Comparison of ENCODE assay signal across 8 cellular contexts in genomic region chr7:135147899-135148721, GRCh38. TPM values are rescaled to one million over a fixed set of nuclear protein-coding genes. Genes with fewer than 3 reads are reported as not detected.
DNase-seq lines count a peak whose midpoint lies in the region; ATAC-seq, FAIRE-seq and TF ChIP-seq lines count a peak whose summit lies in the region.

TSS of gene TMEM140 (plus strand) at chr7:135148072. CDS start at chr7:135164442, 16,370 bp downstream.

- intact Hi-C loops in activated CD4-positive, alpha-beta T cell treated with anti-CD3 and anti-CD28 coated beads, Interleukin-2, amount 10 ng/mL, durations not matched to agents 24 days and 14 days (cut with micrococcal nuclease), result loop anchor here (1.0 to 10.0 kb wide), 8 partner anchors 12 to 833 kb away; partner anchors contain the start of genes AGBL3, BPGM, CYREN and SLC35B4
- intact Hi-C loops in endothelial cell of umbilical vein (cut with micrococcal nuclease), result loop anchor here (2.0 kb wide), 2 partner anchors 13 to 23 kb away; partner anchors contain the start of gene CYREN
- intact Hi-C loops in naive thymus-derived CD4-positive, alpha-beta T cell (cut with micrococcal nuclease), result loop anchor here (1.0 to 5.0 kb wide), 12 partner anchors 11 to 831 kb away; partner anchors contain the start of genes AGBL3 (in 2 of the 2), AKR1B1 (in 2 of the 2), BPGM (in 2 of the 2) and CYREN (in 2 of the 2)

- H3K4me2 ChIP-seq in endothelial cell of umbilical vein (ENCODE audit: insufficient read depth, low read length), result peak within 1 kb of the TSS; percentile 79

- H3K4me3 ChIP-seq in endothelial cell of umbilical vein (replicated peaks in 1 of 3; ENCODE audit: insufficient read depth in 1 of 3, low read depth in 1 of 3, low read length in 3 of 3), result peak within 1 kb of the TSS; percentile 18 to 57 (median 46)
- H3K4me3 ChIP-seq in naive thymus-derived CD4-positive, alpha-beta T cell (ENCODE audit: low read length), result peak within 1 kb of the TSS; percentile 71

- H2AFZ ChIP-seq in endothelial cell of umbilical vein (ENCODE audit: low read depth, low read length), result peak within 1 kb of the TSS; percentile 63

- H3K9ac ChIP-seq in endothelial cell of umbilical vein (replicated peaks; ENCODE audit: extremely low read depth, insufficient read depth, low read length), result peak within 1 kb of the TSS; percentile 67

- H3K79me2 ChIP-seq in endothelial cell of umbilical vein (ENCODE audit: control insufficient read depth, insufficient read depth, low read length), result no peaks in the 10 kb centered on the region

- H4K20me1 ChIP-seq in endothelial cell of umbilical vein (replicated peaks; ENCODE audit: control insufficient read depth, extremely low read depth, insufficient read depth, low read length), result no peaks in the 10 kb centered on the region

- no peaks in the 10 kb centered on the region for H3K27me3 Mint-ChIP-seq in activated CD4-positive, alpha-beta T cell treated with anti-CD3 and anti-CD28 coated beads, Interleukin-2, amount 10 ng/mL, durations not matched to agents 24 days and 14 days
- no peaks in the 10 kb centered on the region for H3K27me3 Mint-ChIP-seq in naive thymus-derived CD4-positive, alpha-beta T cell

- BruUV-seq in endothelial cell of umbilical vein (replicated peaks; lab: Mats Ljungman, UMichigan), result TSS peak; percentile 62

- POLR2A ChIA-PET in endothelial cell of umbilical vein (lab: Charles Lee), result interaction anchor here (0.6 to 1.5 kb wide), 3 partner anchors 13 to 44 kb away, joined by 3 to 7 read pairs (median 5); partner anchors contain the start of gene CYREN
- POLR2A ChIA-PET in naive thymus-derived CD4-positive, alpha-beta T cell (lab: Charles Lee), result interaction anchor here (0.6 to 8.4 kb wide), 19 partner anchors 10 to 831 kb away, joined by 3 to 183 read pairs (median 3); partner anchors contain the start of genes AGBL3, BPGM, CYREN and SLC35B4

- dilution Hi-C loops in endothelial cell of umbilical vein (cut with MboI; ENCODE audit: extremely low pct_ligation_motif_present, low sequenced_read_pairs), result no loop called here

- H3K9me3 ChIP-seq in endothelial cell of umbilical vein (replicated peaks; ENCODE audit: control insufficient read depth, insufficient read depth, low read length), result no peaks in the 10 kb centered on the region
- H3K9me3 ChIP-seq in naive thymus-derived CD4-positive, alpha-beta T cell (ENCODE audit: control insufficient read depth in 2 of 3, low read length in 3 of 3), result no peaks in the 10 kb centered on the region

- H3K4me1 Mint-ChIP-seq in activated CD4-positive, alpha-beta T cell treated with anti-CD3 and anti-CD28 coated beads, Interleukin-2, amount 10 ng/mL, durations not matched to agents 24 days and 14 days, result peaks cover 54% of the 10 kb centered on the region
- peaks cover 41 to 74% (median 70%) of the 10 kb centered on the region in 7 donors for H3K4me1 Mint-ChIP-seq in naive thymus-derived CD4-positive, alpha-beta T cell

- peak; percentile 59 for DNase-seq in DMS53 treated with DMSO at 0.1 percent for 48 hours (lab: John Stamatoyannopoulos, UW; ENCODE audit: unreplicated experiment)
- peak; percentile 84 for DNase-seq in HT-29 (ENCODE audit: low spot score)
- peak; percentile 92 for DNase-seq in activated CD4-positive, alpha-beta T cell treated with anti-CD3 and anti-CD28 coated beads, Interleukin-2, amount 10 ng/mL, durations not matched to agents 24 days and 14 days
- DNase-seq in endothelial cell of umbilical vein (ENCODE audit: low read depth, low spot score), result peak; percentile 92
- DNase-seq in naive thymus-derived CD4-positive, alpha-beta T cell, result peak in 8 of 9 donors; percentile 56 to 88 (median 80)
- DNase-seq in epidermal melanocyte (ENCODE audit: insufficient read length, low spot score), result no peak
- DNase-seq in NCI-H524 (lab: John Stamatoyannopoulos, UW), result no peak

- H3K27me3 ChIP-seq in endothelial cell of umbilical vein (ENCODE audit: control insufficient read depth in 2 of 2, insufficient read depth in 2 of 2, low read length in 2 of 2), result no peaks in the 10 kb centered on the region
- H3K27me3 ChIP-seq in naive thymus-derived CD4-positive, alpha-beta T cell (ENCODE audit: control insufficient read depth in 2 of 2, insufficient read depth in 2 of 2, low read length in 2 of 2), result no peaks in the 10 kb centered on the region

- peaks cover 52% of the 10 kb centered on the region for H3K4me1 ChIP-seq in endothelial cell of umbilical vein (ENCODE audit: control insufficient read depth, extremely low read depth, insufficient read depth, low read length)
- H3K4me1 ChIP-seq in naive thymus-derived CD4-positive, alpha-beta T cell (ENCODE audit: control insufficient read depth in 2 of 2, insufficient read depth in 2 of 2, low read length in 2 of 2), result peaks cover 31 to 38% of the 10 kb centered on the region in 2 donors

- no peaks in the 10 kb centered on the region for H3K9me1 ChIP-seq in endothelial cell of umbilical vein (replicated peaks; ENCODE audit: control insufficient read depth, extremely low read depth, insufficient read depth, low read length)

- H3K9me3 Mint-ChIP-seq in activated CD4-positive, alpha-beta T cell treated with anti-CD3 and anti-CD28 coated beads, Interleukin-2, amount 10 ng/mL, durations not matched to agents 24 days and 14 days, result peaks cover 6% of the 10 kb centered on the region
- H3K9me3 Mint-ChIP-seq in naive thymus-derived CD4-positive, alpha-beta T cell, result peaks cover 0 to 7% (median 4%) of the 10 kb centered on the region in 11 donors

- FAIRE-seq in endothelial cell of umbilical vein (lab: Jason Lieb, UNC), result peak; percentile 82

- H3K27ac Mint-ChIP-seq in activated CD4-positive, alpha-beta T cell treated with anti-CD3 and anti-CD28 coated beads, Interleukin-2, amount 10 ng/mL, durations not matched to agents 24 days and 14 days, result peak within 1 kb of the TSS; percentile 95
- peak within 1 kb of the TSS; percentile 93 to 99 (median 97) for H3K27ac Mint-ChIP-seq in naive thymus-derived CD4-positive, alpha-beta T cell

- H3K36me3 Mint-ChIP-seq in activated CD4-positive, alpha-beta T cell treated with anti-CD3 and anti-CD28 coated beads, Interleukin-2, amount 10 ng/mL, durations not matched to agents 24 days and 14 days (ENCODE audit: low read depth), result peaks cover 23% of the 10 kb centered on the region
- H3K36me3 Mint-ChIP-seq in naive thymus-derived CD4-positive, alpha-beta T cell, result peaks cover 5 to 45% (median 23%) of the 10 kb centered on the region in 5 donors

- peak; percentile 68 for ATAC-seq in GM21381 (IDR thresholded peaks at IDR 0.05; ENCODE audit: unreplicated experiment)
- ATAC-seq in naive thymus-derived CD4-positive, alpha-beta T cell, result peak; percentile 84

- no peak for TF ChIP-seq POLR2A in endothelial cell of umbilical vein (IDR thresholded peaks at IDR 0.05; ENCODE audit: low read depth, low read length)

- TF ChIP-seq CTCF in endothelial cell of umbilical vein (IDR thresholded peaks at IDR 0.05; ENCODE audit: extremely low read depth in 1 of 2, insufficient read depth in 1 of 2, low read depth in 1 of 2, low read length in 2 of 2), result no peak

- H3K36me3 ChIP-seq in endothelial cell of umbilical vein (ENCODE audit: control insufficient read depth in 2 of 2, extremely low read depth in 1 of 2, insufficient read depth in 2 of 2, low read length in 2 of 2), result no peaks in the 10 kb centered on the region
- H3K36me3 ChIP-seq in naive thymus-derived CD4-positive, alpha-beta T cell (ENCODE audit: control insufficient read depth in 2 of 3, insufficient read depth in 3 of 3, low read length in 3 of 3), result peaks cover 0 to 4% (median 0%) of the 10 kb centered on the region in 3 experiments

- peak within 1 kb of the TSS; percentile 91 for H3K4me3 Mint-ChIP-seq in activated CD4-positive, alpha-beta T cell treated with anti-CD3 and anti-CD28 coated beads, Interleukin-2, amount 10 ng/mL, durations not matched to agents 24 days and 14 days
- H3K4me3 Mint-ChIP-seq in naive thymus-derived CD4-positive, alpha-beta T cell, result peak within 1 kb of the TSS; percentile 83 to 95 (median 92)

- H3K27ac ChIP-seq in endothelial cell of umbilical vein (ENCODE audit: insufficient read depth, low read depth, low read length), result peak within 1 kb of the TSS; percentile 81
- peak within 1 kb of the TSS; percentile 90 for H3K27ac ChIP-seq in naive thymus-derived CD4-positive, alpha-beta T cell (ENCODE audit: low read depth, low read length)

- CTCF ChIA-PET in endothelial cell of umbilical vein (lab: Charles Lee), result interaction anchor here (0.6 to 2.4 kb wide), 8 partner anchors 9 to 162 kb away, joined by 3 to 12 read pairs (median 4); partner anchors contain the start of genes AGBL3 and CYREN
- CTCF ChIA-PET in naive thymus-derived CD4-positive, alpha-beta T cell (lab: Charles Lee), result interaction anchor here (0.6 to 3.3 kb wide), 6 partner anchors 10 to 513 kb away, joined by 3 to 31 read pairs (median 4); partner anchors contain the start of genes AGBL3 and CYREN

TF ChIP-seq in endothelial cell of umbilical vein, 7 proteins besides CTCF, POLR2A, EP300 and RAD21:
- peak; percentile 50 for TF ChIP-seq JUN (IDR thresholded peaks at IDR 0.05; ENCODE audit: borderline replicate concordance, insufficient read depth, insufficient read length, low read depth)
- no peak for TF ChIP-seq MYC (IDR thresholded peaks at IDR 0.05; ENCODE audit: low read depth, low read length)

RNA-seq across cellular contexts. Expression of gene TMEM140, which starts in this region (rescaled TPM):
- 1.8 and 4.1 TPM in 2 replicates for total RNA-seq in HT-29 (2014; rRNA removed; shearing (Covaris generic))
- total RNA-seq in activated CD4-positive, alpha-beta T cell treated with anti-CD3 and anti-CD28 coated beads, Interleukin-2, amount 10 ng/mL, durations not matched to agents 24 days and 14 days, result 2.2 TPM in 2 replicates
- 15.7 and 26.5 TPM in 2 replicates for total RNA-seq in endothelial cell of umbilical vein
- 17.9 and 21.9 TPM in 2 replicates for polyA plus RNA-seq in endothelial cell of umbilical vein
- polyA plus RNA-seq in endothelial cell of umbilical vein (2011; cell fraction: cytosol; rRNA removed), result 12.0 and 12.3 TPM in 2 replicates
- 8.9 and 9.9 TPM in 2 replicates for polyA plus RNA-seq in endothelial cell of umbilical vein (2011; cell fraction: nucleus; rRNA removed)
- 11.8 and 13.5 TPM in 2 replicates for polyA plus RNA-seq in endothelial cell of umbilical vein (2012)
- polyA minus RNA-seq in endothelial cell of umbilical vein, result 21.5 and 29.8 TPM in 2 replicates
- polyA minus RNA-seq in endothelial cell of umbilical vein (2011; cell fraction: cytosol; rRNA and poly(A)+ RNA removed), result not detected
- 13.8 and 15.0 TPM in 2 replicates for polyA minus RNA-seq in endothelial cell of umbilical vein (2011; cell fraction: nucleus; rRNA and poly(A)+ RNA removed)
- 10 to 100 TPM; 17.8 to 44.7 (median 20.4) TPM for total RNA-seq in naive thymus-derived CD4-positive, alpha-beta T cell
- 10 to 100 TPM; 16.8 to 29.4 TPM for polyA plus RNA-seq in naive thymus-derived CD4-positive, alpha-beta T cell

Comparison
In these comparisons a context has a peak if more than half of its experiments do, and no peak if none do; other contexts are left out.
1. DNase-seq: peak in DMS53 treated with DMSO at 0.1 percent for 48 hours (single experiment), HT-29 (single experiment), activated CD4-positive, alpha-beta T cell treated with anti-CD3 and anti-CD28 coated beads, Interleukin-2, amount 10 ng/mL, durations not matched to agents 24 days and 14 days (single experiment), endothelial cell of umbilical vein (single experiment) and naive thymus-derived CD4-positive, alpha-beta T cell (8 of 9); none in epidermal melanocyte (single experiment) and NCI-H524 (0 of 2).